Comparison of ENCODE assay signal across 14 cellular contexts in genomic region chr3:124316034-124316287, GRCh38.
"Had no signal": no experiment of that assay in that cellular context is flagged by ENCODE, and none has a peak within 500 bp of the region (broad histone marks: within the 10 kb centered on the region; RNA-seq: fewer than 3 reads in every experiment).

No MANE protein-coding gene starts in this region.

- H3K36me3 ChIP-seq: heart left ventricle had no signal

- H3K4me3 Mint-ChIP-seq: activated B cell treated with CpG ODN at 0.5 μM for 24 hours; activated CD4-positive, alpha-beta T cell treated with anti-CD3 and anti-CD28 coated beads, Interleukin-2, amount 10 ng/mL, durations not matched to agents 7 days and 5 days; stimulated activated naive CD8-positive, alpha-beta T cell treated with anti-CD3 and anti-CD28 coated beads, Interleukin-15, Interleukin-2, amounts not matched to agents 100 ng/mL and 50 ng/mL, for 24 hours had no signal

- ATAC-seq: heart left ventricle, left ventricle myocardium superior had no signal

- H3K4me1 Mint-ChIP-seq: activated B cell treated with CpG ODN at 0.5 μM for 24 hours; activated CD4-positive, alpha-beta T cell treated with anti-CD3 and anti-CD28 coated beads, Interleukin-2, amount 10 ng/mL, durations not matched to agents 7 days and 5 days had no signal

- DNase-seq: activated B cell treated with CpG ODN at 0.5 μM for 24 hours; activated CD4-positive, alpha-beta T cell treated with anti-CD3 and anti-CD28 coated beads, Interleukin-2, amount 10 ng/mL, durations not matched to agents 7 days and 5 days; activated CD8-positive, alpha-beta memory T cell treated with anti-CD3 and anti-CD28 coated beads for 24 hours; activated naive CD4-positive, alpha-beta T cell treated with anti-CD3 and anti-CD28 coated beads, Interleukin-2, amount 50 U/mL, for 16 hours; central memory CD4-positive, alpha-beta T cell; effector CD4-positive, alpha-beta T cell; foreskin melanocyte; heart left ventricle; left ventricle myocardium superior; stimulated activated CD4-positive, alpha-beta T cell treated with anti-CD3 and anti-CD28 coated beads, Interleukin-4, amount 100 ng/mL, for 1 hour; stimulated activated CD8-positive, alpha-beta memory T cell treated with anti-CD3 and anti-CD28 coated beads, Interleukin-4, amount 100 ng/mL, for 48 hours had no signal

- H3K9me3 Mint-ChIP-seq: activated B cell treated with CpG ODN at 0.5 μM for 24 hours; activated CD4-positive, alpha-beta T cell treated with anti-CD3 and anti-CD28 coated beads, Interleukin-2, amount 10 ng/mL, durations not matched to agents 7 days and 5 days; stimulated activated naive CD8-positive, alpha-beta T cell treated with anti-CD3 and anti-CD28 coated beads, Interleukin-15, Interleukin-2, amounts not matched to agents 100 ng/mL and 50 ng/mL, for 24 hours had no signal

- H3K4me3 ChIP-seq: coronary artery, heart left ventricle had no signal

- H3K27ac Mint-ChIP-seq: activated B cell treated with CpG ODN at 0.5 μM for 24 hours; activated CD4-positive, alpha-beta T cell treated with anti-CD3 and anti-CD28 coated beads, Interleukin-2, amount 10 ng/mL, durations not matched to agents 7 days and 5 days; stimulated activated naive CD8-positive, alpha-beta T cell treated with anti-CD3 and anti-CD28 coated beads, Interleukin-15, Interleukin-2, amounts not matched to agents 100 ng/mL and 50 ng/mL, for 24 hours had no signal

- H3K4me1 ChIP-seq: parathyroid adenoma had no signal

- H3K27ac ChIP-seq: coronary artery, heart left ventricle, parathyroid adenoma had no signal

- H3K27me3 Mint-ChIP-seq: activated B cell treated with CpG ODN at 0.5 μM for 24 hours; stimulated activated naive CD8-positive, alpha-beta T cell treated with anti-CD3 and anti-CD28 coated beads, Interleukin-15, Interleukin-2, amounts not matched to agents 100 ng/mL and 50 ng/mL, for 24 hours had no signal

- H3K9me3 ChIP-seq: heart left ventricle had no signal

- H3K27me3 ChIP-seq: heart left ventricle had no signal
